Comparison of ENCODE assay signal across 8 cellular contexts in genomic region chr2:636649-637405, GRCh38. TPM values are rescaled to one million over a fixed set of nuclear protein-coding genes. Genes with fewer than 3 reads are reported as not detected.
A peak's percentile ranks its signal among the peaks of the same experiment; 100 is the strongest.
DNase-seq lines count a peak whose midpoint lies in the region; ATAC-seq, FAIRE-seq and TF ChIP-seq lines count a peak whose summit lies in the region.

No MANE protein-coding gene starts in this region.

- TF ChIP-seq POLR2A in endothelial cell of umbilical vein (IDR thresholded peaks at IDR 0.05; ENCODE audit: low read depth, low read length): no peak

- BruUV-seq in endothelial cell of umbilical vein (replicated peaks; lab: Mats Ljungman, UMichigan): no TSS peak

- H2AFZ ChIP-seq in endothelial cell of umbilical vein (ENCODE audit: low read depth, low read length): peak overlapping the region; percentile 70

- H3K4me1 ChIP-seq in endothelial cell of umbilical vein (ENCODE audit: control insufficient read depth, extremely low read depth, insufficient read depth, low read length) (no peaks in the 10 kb centered on the region), mucosa of rectum (ENCODE audit: control insufficient read depth in 2 of 2, insufficient read depth in 2 of 2, low read length in 2 of 2) (peaks cover 0 to 4% of the 10 kb centered on the region in 2 donors)

- no peaks in the 10 kb centered on the region for H3K79me2 ChIP-seq in endothelial cell of umbilical vein (ENCODE audit: control insufficient read depth, insufficient read depth, low read length)

- H4K20me1 ChIP-seq in endothelial cell of umbilical vein (replicated peaks; ENCODE audit: control insufficient read depth, extremely low read depth, insufficient read depth, low read length): no peaks in the 10 kb centered on the region

- intact Hi-C loops in endothelial cell of umbilical vein (cut with micrococcal nuclease): loop anchor here (1.0 kb wide), 1 partner anchor 391 kb away; no protein-coding TSS in a partner anchor

- peak overlapping the region; percentile 88 for H3K27ac Mint-ChIP-seq in stimulated activated effector memory CD8-positive, alpha-beta T cell treated with anti-CD3 and anti-CD28 coated beads, Interleukin-12 subunit alpha, Interleukin-12 subunit beta, amount 100 ng/mL, for 72 hours

- H3K4me3 ChIP-seq in endothelial cell of umbilical vein (replicated peaks in 1 of 3; ENCODE audit: insufficient read depth in 1 of 3, low read depth in 1 of 3, low read length in 3 of 3) (no peak overlapping the region), mucosa of rectum (ENCODE audit: low read length in 2 of 2) (peak overlapping the region; percentile 14 to 24)

- H3K4me2 ChIP-seq in endothelial cell of umbilical vein (ENCODE audit: insufficient read depth, low read length): no peak overlapping the region

- DNase-seq in Daoy (ENCODE audit: low read depth) (peak; percentile 71), HCEC 1CT (peak; percentile 3), NCI-H345 (lab: John Stamatoyannopoulos, UW) (peak; percentile 69), endothelial cell of umbilical vein (ENCODE audit: low read depth, low spot score) (peak; percentile 53)
- peak in 2 of 3 experiments; percentile 13 to 23 for DNase-seq in activated CD8-positive, alpha-beta memory T cell treated with anti-CD3 and anti-CD28 coated beads for 48 hours (ENCODE audit: low read depth in 2 of 3, low spot score in 2 of 3)
- peak; percentile 22 to 66 for DNase-seq in stimulated activated effector memory CD8-positive, alpha-beta T cell treated with anti-CD3 and anti-CD28 coated beads, Interleukin-12 subunit alpha, Interleukin-12 subunit beta, amount 100 ng/mL, for 72 hours (ENCODE audit: low spot score in 2 of 2)

- no peaks in the 10 kb centered on the region for H3K9me3 Mint-ChIP-seq in stimulated activated effector memory CD8-positive, alpha-beta T cell treated with anti-CD3 and anti-CD28 coated beads, Interleukin-12 subunit alpha, Interleukin-12 subunit beta, amount 100 ng/mL, for 72 hours

- CTCF ChIA-PET in endothelial cell of umbilical vein (lab: Charles Lee): interaction anchor here (1.8 kb wide), 1 partner anchor 391 kb away, joined by 9 read pairs; no protein-coding TSS in a partner anchor

- H3K4me3 Mint-ChIP-seq in stimulated activated effector memory CD8-positive, alpha-beta T cell treated with anti-CD3 and anti-CD28 coated beads, Interleukin-12 subunit alpha, Interleukin-12 subunit beta, amount 100 ng/mL, for 72 hours: peak overlapping the region; percentile 75

- no peaks in the 10 kb centered on the region for H3K9me1 ChIP-seq in endothelial cell of umbilical vein (replicated peaks; ENCODE audit: control insufficient read depth, extremely low read depth, insufficient read depth, low read length)

- POLR2A ChIA-PET in endothelial cell of umbilical vein (lab: Charles Lee): no interaction called here

- H3K36me3 ChIP-seq in endothelial cell of umbilical vein (ENCODE audit: control insufficient read depth in 2 of 2, extremely low read depth in 1 of 2, insufficient read depth in 2 of 2, low read length in 2 of 2) (no peaks in the 10 kb centered on the region), mucosa of rectum (ENCODE audit: control insufficient read depth in 2 of 2, insufficient read depth in 2 of 2, low read length in 2 of 2) (no peaks in the 10 kb centered on the region)

- peaks cover 6% of the 10 kb centered on the region for H3K4me1 Mint-ChIP-seq in stimulated activated effector memory CD8-positive, alpha-beta T cell treated with anti-CD3 and anti-CD28 coated beads, Interleukin-12 subunit alpha, Interleukin-12 subunit beta, amount 100 ng/mL, for 72 hours

- FAIRE-seq in endothelial cell of umbilical vein (lab: Jason Lieb, UNC): peak; percentile 79

- dilution Hi-C loops in endothelial cell of umbilical vein (cut with MboI; ENCODE audit: extremely low pct_ligation_motif_present, low sequenced_read_pairs): no loop called here

- ATAC-seq in stimulated activated effector memory CD8-positive, alpha-beta T cell treated with anti-CD3 and anti-CD28 coated beads, Interleukin-12 subunit alpha, Interleukin-12 subunit beta, amount 100 ng/mL, for 72 hours: peak; percentile 73
- no peak for ATAC-seq in GM21723 (IDR thresholded peaks at IDR 0.05; ENCODE audit: unreplicated experiment)

- H3K27me3 ChIP-seq in endothelial cell of umbilical vein (ENCODE audit: control insufficient read depth in 2 of 2, insufficient read depth in 2 of 2, low read length in 2 of 2): no peaks in the 10 kb centered on the region
- no peaks in the 10 kb centered on the region for H3K27me3 ChIP-seq in mucosa of rectum (ENCODE audit: control insufficient read depth in 2 of 2, insufficient read depth in 2 of 2, low read length in 2 of 2)

- TF ChIP-seq CTCF in endothelial cell of umbilical vein (IDR thresholded peaks at IDR 0.05; ENCODE audit: extremely low read depth in 1 of 2, insufficient read depth in 1 of 2, low read depth in 1 of 2, low read length in 2 of 2): peak; percentile 66 to 68

- H3K9me3 ChIP-seq in endothelial cell of umbilical vein (replicated peaks; ENCODE audit: control insufficient read depth, insufficient read depth, low read length) (no peaks in the 10 kb centered on the region), mucosa of rectum (ENCODE audit: control insufficient read depth in 2 of 2, low read length in 2 of 2) (no peaks in the 10 kb centered on the region)

- no peak overlapping the region for H3K9ac ChIP-seq in endothelial cell of umbilical vein (replicated peaks; ENCODE audit: extremely low read depth, insufficient read depth, low read length)
- H3K9ac ChIP-seq in mucosa of rectum (ENCODE audit: low read depth in 1 of 2, low read length in 2 of 2): no peak overlapping the region

- H3K36me3 Mint-ChIP-seq in stimulated activated effector memory CD8-positive, alpha-beta T cell treated with anti-CD3 and anti-CD28 coated beads, Interleukin-12 subunit alpha, Interleukin-12 subunit beta, amount 100 ng/mL, for 72 hours: no peaks in the 10 kb centered on the region

- H3K27ac ChIP-seq in endothelial cell of umbilical vein (ENCODE audit: insufficient read depth, low read depth, low read length) (no peak overlapping the region), mucosa of rectum (ENCODE audit: low read depth in 2 of 2, low read length in 2 of 2) (no peak overlapping the region)

TF ChIP-seq in endothelial cell of umbilical vein, 7 proteins besides CTCF, POLR2A, EP300 and RAD21:
- TF ChIP-seq GATA2 (IDR thresholded peaks at IDR 0.05; ENCODE audit: insufficient read depth, insufficient read length, low read depth, low read length) (no peak), EZH2 (IDR thresholded peaks at IDR 0.05; ENCODE audit: borderline replicate concordance, low read depth, low read length, severe bottlenecking) (no peak), FOS (IDR thresholded peaks at IDR 0.05; ENCODE audit: borderline replicate concordance, insufficient read depth, low read length) (no peak), MAX (IDR thresholded peaks at IDR 0.05; ENCODE audit: insufficient read depth, insufficient read length) (no peak), JUN (IDR thresholded peaks at IDR 0.05; ENCODE audit: borderline replicate concordance, insufficient read depth, insufficient read length, low read depth) (no peak), MYC (IDR thresholded peaks at IDR 0.05; ENCODE audit: low read depth, low read length) (no peak), POLR2AphosphoS5 (IDR thresholded peaks at IDR 0.05; ENCODE audit: insufficient read depth, low read depth, low read length) (no peak)
TF ChIP-seq in endothelial cell of umbilical vein: peak in this region for 0.

RNA-seq across cellular contexts. Expression of gene TMEM18, which starts 40.4 kb away (rescaled TPM):
- 30.9 and 83.3 TPM in 2 replicates for total RNA-seq in Daoy (2014; rRNA removed; shearing (Covaris generic))
- total RNA-seq in endothelial cell of umbilical vein: 23.1 and 23.7 TPM in 2 replicates
- 15.5 and 19.1 TPM in 2 replicates for polyA plus RNA-seq in endothelial cell of umbilical vein
- 18.0 and 20.6 TPM in 2 replicates for polyA plus RNA-seq in endothelial cell of umbilical vein (2011; cell fraction: cytosol; rRNA removed)
- 44.5 and 51.3 TPM in 2 replicates for polyA plus RNA-seq in endothelial cell of umbilical vein (2011; cell fraction: nucleus; rRNA removed)
- 25.2 and 29.4 TPM in 2 replicates for polyA plus RNA-seq in endothelial cell of umbilical vein (2012)
- 13.7 and 14.9 TPM in 2 replicates for polyA minus RNA-seq in endothelial cell of umbilical vein
- polyA minus RNA-seq in endothelial cell of umbilical vein (2011; cell fraction: cytosol; rRNA and poly(A)+ RNA removed): 13.5 TPM
- polyA minus RNA-seq in endothelial cell of umbilical vein (2011; cell fraction: nucleus; rRNA and poly(A)+ RNA removed): 23.2 and 33.5 TPM in 2 replicates

Comparison
In these comparisons a context has a peak if more than half of its experiments do, and no peak if none do; other contexts are left out.
1. DNase-seq: peak in every context shown above with its lines; median percentile 71 in Daoy; 69 in NCI-H345; 53 in endothelial cell of umbilical vein; 44 in stimulated activated effector memory CD8-positive, alpha-beta T cell treated with anti-CD3 and anti-CD28 coated beads, Interleukin-12 subunit alpha, Interleukin-12 subunit beta, amount 100 ng/mL, for 72 hours; 18 in activated CD8-positive, alpha-beta memory T cell treated with anti-CD3 and anti-CD28 coated beads for 48 hours; 3 in HCEC 1CT.
2. H3K4me3 ChIP-seq: peak in mucosa of rectum (2 of 2); none in endothelial cell of umbilical vein (0 of 3).